ENCODE assay signal across 9 cellular contexts in the genomic region with DNA sequence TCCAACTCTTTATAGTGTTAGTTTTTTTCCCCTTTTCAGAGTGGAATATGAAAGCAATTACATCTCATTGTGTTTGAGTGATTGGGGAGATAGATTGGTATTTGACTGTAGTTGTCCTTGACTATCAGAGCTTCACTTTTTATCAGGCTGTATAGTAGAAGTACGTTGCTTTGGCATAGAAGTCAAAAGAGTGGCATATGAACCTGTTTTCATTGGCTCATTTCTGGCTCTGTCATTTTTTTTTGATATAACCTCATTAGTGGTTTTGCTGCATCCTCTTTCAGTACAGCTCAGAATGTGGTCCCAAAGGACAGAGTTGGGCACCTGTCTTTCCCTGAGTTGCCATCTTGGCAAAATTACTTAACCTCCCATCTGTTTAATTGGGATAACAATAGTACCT. TPM values are rescaled to one million over a fixed set of nuclear protein-coding genes. Genes with fewer than 3 reads are reported as not detected.
A peak's percentile ranks its signal among the peaks of the same experiment; 100 is the strongest.
DNase-seq lines count a peak whose midpoint lies in the region; ATAC-seq and TF ChIP-seq lines count a peak whose summit lies in the region.
"Had no signal": no experiment of that assay in that cellular context is flagged by ENCODE, and none has a peak within 500 bp of the region (broad histone marks: within the 10 kb centered on the region; RNA-seq: fewer than 3 reads in every experiment).

No MANE protein-coding gene starts in this region.

- H3K9me1 ChIP-seq in IMR-90 (ENCODE audit: insufficient read depth, low read length), result no peaks in the 10 kb centered on the region

- no peak for TF ChIP-seq RAD21 in IMR-90 (IDR thresholded peaks at IDR 0.05; ENCODE audit: low read length)

- peak overlapping the region; percentile 90 for H3K4me3 Mint-ChIP-seq in CD4-positive, alpha-beta T cell
- H3K4me3 Mint-ChIP-seq in activated naive CD8-positive, alpha-beta T cell treated with anti-CD3 and anti-CD28 coated beads, Interleukin-2, amount 50 U/mL, for 24 hours, result peak overlapping the region; percentile 92
- peak overlapping the region; percentile 60 to 100 (median 87) for H3K4me3 Mint-ChIP-seq in naive B cell

- CTCF ChIA-PET in CD4-positive, alpha-beta T cell (lab: Charles Lee), result interaction anchor here (0.9 kb wide), 1 partner anchor 55 kb away, joined by 4 read pairs; no protein-coding TSS in a partner anchor
- CTCF ChIA-PET in IMR-90 (lab: Yijun Ruan, JAX), result interaction anchor here (1.0 kb wide), 1 partner anchor 166 kb away, joined by 3 read pairs; no protein-coding TSS in a partner anchor

- in situ Hi-C loops in IMR-90 (cut with MboI; ENCODE audit: low sequenced_read_pairs), result loop anchor here (5.0 kb wide), 1 partner anchor 36 kb away; no protein-coding TSS in a partner anchor

- H3K23ac ChIP-seq in IMR-90 (ENCODE audit: low read depth, low read length), result peak overlapping the region; percentile 79; the same call in 1 of the 2 replicates

- H3K4me1 ChIP-seq in IMR-90 (ENCODE audit: control insufficient read depth, insufficient read depth, low read length), result peaks cover 3% of the 10 kb centered on the region

- no CpG with 5 or more reads among the region's 1 CpG for WGBS in IMR-90 (ENCODE audit: extremely low coverage in 2 of 2, insufficient read length in 1 of 2), 2 experiments

- no peak for TF ChIP-seq CTCF in CD4-positive, alpha-beta T cell (IDR thresholded peaks at IDR 0.05)
- TF ChIP-seq CTCF in IMR-90 (conservative IDR thresholded peaks at IDR 0.05; ENCODE audit: low read depth, low read length) (no peak), omental fat pad (IDR thresholded peaks at IDR 0.05) (no peak)

- H4K8ac ChIP-seq in IMR-90 (ENCODE audit: low read depth in 2 of 2, low read length in 2 of 2), result no peak overlapping the region

- intact Hi-C loops in CD4-positive, alpha-beta T cell (cut with DNase I, micrococcal nuclease), result loop anchor here (5.0 to 10.0 kb wide), 3 partner anchors 319 to 1829 kb away; a partner anchor contains a TSS
- intact Hi-C loops in IMR-90 (cut with micrococcal nuclease), result loop anchor here (1.0 kb wide), 1 partner anchor 45 kb away; no protein-coding TSS in a partner anchor

- peak overlapping the region; percentile 9 for H3K9ac ChIP-seq in IMR-90 (ENCODE audit: low read depth, low read length)

- dilution Hi-C loops in IMR-90 (cut with HindIII; ENCODE audit: low sequenced_read_pairs, unreplicated experiment), result no loop called here

- POLR2A ChIA-PET in CD4-positive, alpha-beta T cell (lab: Charles Lee), result no interaction called here
- POLR2A ChIA-PET in IMR-90 (lab: Charles Lee; ENCODE audit: unreplicated experiment), result no interaction called here

- H2BK120ac ChIP-seq in IMR-90 (ENCODE audit: low read depth, low read length), result no peak overlapping the region

- no peaks in the 10 kb centered on the region for H3K27me3 ChIP-seq in CD4-positive, alpha-beta T cell (ENCODE audit: control insufficient read depth, insufficient read depth, low read length)
- no peaks in the 10 kb centered on the region for H3K27me3 ChIP-seq in IMR-90 (ENCODE audit: control insufficient read depth, insufficient read depth, low read length)

- H3K4me1 Mint-ChIP-seq in CD4-positive, alpha-beta T cell (ENCODE audit: low read depth), result peaks cover 42% of the 10 kb centered on the region
- H3K4me1 Mint-ChIP-seq in activated naive CD8-positive, alpha-beta T cell treated with anti-CD3 and anti-CD28 coated beads, Interleukin-2, amount 50 U/mL, for 24 hours, result peaks cover 44% of the 10 kb centered on the region
- H3K4me1 Mint-ChIP-seq in naive B cell, result peaks cover 38 to 59% (median 41%) of the 10 kb centered on the region in 3 donors

- H2BK5ac ChIP-seq in IMR-90 (ENCODE audit: low read depth, low read length, poor library complexity, severe bottlenecking), result no peak overlapping the region

- H2AFZ ChIP-seq in IMR-90 (replicated peaks; ENCODE audit: low read length, poor library complexity), result no peak overlapping the region

- H2AK5ac ChIP-seq in IMR-90 (ENCODE audit: low read depth, low read length), result 0 out of 2 replicates have a peak overlapping the region, but pooled peaks have one; percentile 24

- H3K9me3 ChIP-seq in CD4-positive, alpha-beta T cell (ENCODE audit: control insufficient read depth, low read length), result no peaks in the 10 kb centered on the region
- H3K9me3 ChIP-seq in IMR-90 (ENCODE audit: control insufficient read depth, insufficient read depth, low read length), result no peaks in the 10 kb centered on the region

- no peaks in the 10 kb centered on the region for H3K9me3 Mint-ChIP-seq in CD4-positive, alpha-beta T cell
- no peaks in the 10 kb centered on the region for H3K9me3 Mint-ChIP-seq in activated naive CD8-positive, alpha-beta T cell treated with anti-CD3 and anti-CD28 coated beads, Interleukin-2, amount 50 U/mL, for 24 hours
- H3K9me3 Mint-ChIP-seq in naive B cell, result no peaks in the 10 kb centered on the region

- H4K20me1 ChIP-seq in IMR-90 (ENCODE audit: insufficient read depth, low read length), result peaks cover 9% of the 10 kb centered on the region

- no peak overlapping the region for H4K91ac ChIP-seq in IMR-90 (ENCODE audit: insufficient read depth, low read depth, low read length)

- H3K27ac ChIP-seq in CD4-positive, alpha-beta T cell (ENCODE audit: low read depth, low read length), result no peak overlapping the region
- no peak overlapping the region for H3K27ac ChIP-seq in IMR-90 (ENCODE audit: insufficient read depth, low read length)

- H3K79me1 ChIP-seq in IMR-90 (ENCODE audit: low read depth in 1 of 2, low read length in 2 of 2), result peaks cover 3 to 6% of the 10 kb centered on the region in 2 experiments; a peak in 2 of 4 replicates

- BruUV-seq in IMR-90 (replicated peaks; lab: Mats Ljungman, UMichigan), result no TSS peak

- H3K4me3 ChIP-seq in IMR-90 (ENCODE audit: insufficient read depth, low read depth, low read length), result peak overlapping the region; percentile 29; the same call in 1 of the 2 replicates

- TF ChIP-seq POLR2A in IMR-90 (IDR thresholded peaks at IDR 0.05; ENCODE audit: low read depth, low read length), result no peak

- no peak overlapping the region for H3K18ac ChIP-seq in IMR-90 (ENCODE audit: low read depth, low read length)

- H3K27me3 Mint-ChIP-seq in CD4-positive, alpha-beta T cell, result no peaks in the 10 kb centered on the region
- no peaks in the 10 kb centered on the region for H3K27me3 Mint-ChIP-seq in activated naive CD8-positive, alpha-beta T cell treated with anti-CD3 and anti-CD28 coated beads, Interleukin-2, amount 50 U/mL, for 24 hours
- no peaks in the 10 kb centered on the region for H3K27me3 Mint-ChIP-seq in naive B cell

- H2BK15ac ChIP-seq in IMR-90 (ENCODE audit: low read depth, low read length), result no peak overlapping the region

- peaks cover 15% of the 10 kb centered on the region for H3K36me3 Mint-ChIP-seq in CD4-positive, alpha-beta T cell (ENCODE audit: low read depth)
- peaks cover 17% of the 10 kb centered on the region for H3K36me3 Mint-ChIP-seq in activated naive CD8-positive, alpha-beta T cell treated with anti-CD3 and anti-CD28 coated beads, Interleukin-2, amount 50 U/mL, for 24 hours (ENCODE audit: low read depth)
- no peaks in the 10 kb centered on the region for H3K36me3 Mint-ChIP-seq in naive B cell

- H3K36me3 ChIP-seq in IMR-90 (ENCODE audit: control insufficient read depth, insufficient read depth, low read length), result no peaks in the 10 kb centered on the region

- peak overlapping the region; percentile 96 for H3K27ac Mint-ChIP-seq in CD4-positive, alpha-beta T cell
- peak overlapping the region; percentile 96 for H3K27ac Mint-ChIP-seq in activated naive CD8-positive, alpha-beta T cell treated with anti-CD3 and anti-CD28 coated beads, Interleukin-2, amount 50 U/mL, for 24 hours
- H3K27ac Mint-ChIP-seq in naive B cell, result peak overlapping the region; percentile 45 to 96 (median 86)

- H3K4ac ChIP-seq in IMR-90 (ENCODE audit: low read depth, low read length), result no peak overlapping the region

- H4K5ac ChIP-seq in IMR-90 (ENCODE audit: low read depth, low read length), result no peak overlapping the region

- H2AK9ac ChIP-seq in IMR-90 (replicated peaks; ENCODE audit: low read depth, low read length, poor library complexity), result no peak overlapping the region

- ATAC-seq in CD4-positive, alpha-beta T cell (ENCODE audit: poor library complexity), result peak; percentile 23
- ATAC-seq in GM19351 (IDR thresholded peaks at IDR 0.05; ENCODE audit: unreplicated experiment), result peak; percentile 18
- ATAC-seq in IMR-90 (ENCODE audit: low read depth), result no peak
- no peak for ATAC-seq in activated naive CD8-positive, alpha-beta T cell treated with anti-CD3 and anti-CD28 coated beads, Interleukin-2, amount 50 U/mL, for 24 hours
- peak; percentile 16 to 19 for ATAC-seq in naive B cell (ENCODE audit: low read depth in 2 of 2)
- ATAC-seq in omental fat pad (ENCODE audit: low FRiP score), result no peak
- no peak for ATAC-seq in left lobe of liver

- no peak for DNase-seq in CD4-positive, alpha-beta T cell
- DNase-seq in IMR-90 (no peak), naive B cell (peak; percentile 37), superior temporal gyrus (ENCODE audit: extremely low spot score) (no peak), omental fat pad (ENCODE audit: low spot score) (no peak), left lobe of liver (ENCODE audit: low spot score) (no peak)
- no peak for DNase-seq in activated naive CD8-positive, alpha-beta T cell treated with anti-CD3 and anti-CD28 coated beads, Interleukin-2, amount 50 U/mL, for 24 hours

- H2BK20ac ChIP-seq in IMR-90 (ENCODE audit: low read depth, low read length), result no peak overlapping the region

- peak overlapping the region; percentile 84 for H3K4me2 ChIP-seq in IMR-90 (ENCODE audit: low read depth, low read length)

- no peak overlapping the region for H3K14ac ChIP-seq in IMR-90 (replicated peaks; ENCODE audit: low read depth, low read length)

- H3K56ac ChIP-seq in IMR-90 (ENCODE audit: extremely low read depth, insufficient read depth, low read length), result no peak overlapping the region

TF ChIP-seq in IMR-90, 13 proteins besides CTCF, POLR2A, EP300 and RAD21 (continues in another document):
- no peak for TF ChIP-seq MAFK (IDR thresholded peaks at IDR 0.05; ENCODE audit: low read depth, low read length)

RNA-seq across cellular contexts. Expression of a gene that starts 1.4 kb away (rescaled TPM):
- 1 to 10 TPM; 6.2 to 6.3 TPM for total RNA-seq in CD4-positive, alpha-beta T cell
- total RNA-seq in IMR-90 (2012; rRNA removed) (9.3 and 42.5 TPM in 2 replicates), omental fat pad (10 to 100 TPM; 14.7 to 30.8 (median 26.6) TPM), left lobe of liver (7.3 TPM)
- polyA plus RNA-seq in IMR-90 (2012; rRNA removed) (15.6 and 19.8 TPM in 2 replicates), naive B cell (ENCODE audit: low read depth in 6 of 6) (10 to 100 TPM; 14.8 to 25.9 (median 22.0) TPM)
- polyA plus RNA-seq in IMR-90 (2012; cell fraction: cytosol; rRNA removed), result 5.0 and 7.2 TPM in 2 replicates
- polyA plus RNA-seq in IMR-90 (2012; cell fraction: nucleus; rRNA removed; ENCODE audit: low replicate concordance), result 2.0 and 11.7 TPM in 2 replicates

RNA-seq across cellular contexts. Expression of a gene that starts 22.3 kb away (rescaled TPM):
- total RNA-seq in CD4-positive, alpha-beta T cell, result not detected
- not detected in 2 replicates for total RNA-seq in IMR-90 (2012; rRNA removed)
- not detected in 2 replicates for polyA plus RNA-seq in IMR-90 (2012; rRNA removed)
- polyA plus RNA-seq in IMR-90 (2012; cell fraction: cytosol; rRNA removed), result not detected in 2 replicates
- polyA plus RNA-seq in IMR-90 (2012; cell fraction: nucleus; rRNA removed; ENCODE audit: low replicate concordance), result 0.03 TPM in 1 of 2 replicates, not detected in the other
- polyA plus RNA-seq in naive B cell (ENCODE audit: low read depth in 6 of 6), result under 1 TPM in 3 of 6 donors, not detected in 3; 0.16 to 0.21 (median 0.21) TPM
- total RNA-seq in omental fat pad, result under 1 TPM in 2 of 4 donors, not detected in 2; 0.09 to 0.36 TPM
- not detected for total RNA-seq in left lobe of liver
- total RNA-seq: SK-MEL-5 had no signal

Comparison
In these comparisons a context has a peak if more than half of its experiments do, and no peak if none do; other contexts are left out.
1. ATAC-seq: peak in CD4-positive, alpha-beta T cell (single experiment), GM19351 (single experiment) and naive B cell (2 of 2); none in IMR-90 (single experiment), activated naive CD8-positive, alpha-beta T cell treated with anti-CD3 and anti-CD28 coated beads, Interleukin-2, amount 50 U/mL, for 24 hours (single experiment), omental fat pad (single experiment) and left lobe of liver (single experiment).
2. Peak in every context shown above with its lines, with median percentiles within 50 percentile points of each other: H3K27ac Mint-ChIP-seq and H3K4me3 Mint-ChIP-seq.